ENCODE assay signal across 17 cellular contexts in genomic region chr6:131251593-131252204, GRCh38.
DNase-seq lines count a peak whose midpoint lies in the region; ATAC-seq and TF ChIP-seq lines count a peak whose summit lies in the region.
"Had no signal": no experiment of that assay in that cellular context is flagged by ENCODE, and none has a peak within 500 bp of the region (broad histone marks: within the 10 kb centered on the region; RNA-seq: fewer than 3 reads in every experiment).

No MANE protein-coding gene starts in this region.

- no peak overlapping the region for H3K23ac ChIP-seq in H9 (ENCODE audit: insufficient read length, low read depth, low read length)

- H3K4me1 ChIP-seq in BLaER1: peaks cover 50% of the 10 kb centered on the region
- peaks cover 1% of the 10 kb centered on the region; the same call in 1 of the 2 replicates for H3K4me1 ChIP-seq in H9 (ENCODE audit: insufficient read depth, low read length)
- peaks cover 14% of the 10 kb centered on the region for H3K4me1 ChIP-seq in neural progenitor cell

- H3K4ac ChIP-seq in H9 (ENCODE audit: low read depth, low read length): no peak overlapping the region

- no peaks in the 10 kb centered on the region for H3K79me1 ChIP-seq in H9 (ENCODE audit: insufficient read depth, low read depth, low read length, poor library complexity, severe bottlenecking)

- no peak overlapping the region for H4K8ac ChIP-seq in H9 (replicated peaks; ENCODE audit: insufficient read length, low read depth, low read length)

- H3K4me3 ChIP-seq in BLaER1 (peak overlapping the region; percentile 60), neural progenitor cell (no peak overlapping the region)

- H2BK5ac ChIP-seq in H9 (ENCODE audit: insufficient read length, low read length): no peak overlapping the region

- no peaks in the 10 kb centered on the region for H3K9me3 ChIP-seq in BLaER1
- H3K9me3 ChIP-seq in H9 (ENCODE audit: control insufficient read depth, low read depth, low read length): no peaks in the 10 kb centered on the region
- H3K9me3 ChIP-seq in neural progenitor cell (ENCODE audit: low read depth): no peaks in the 10 kb centered on the region

- peaks cover 4% of the 10 kb centered on the region for H3K23me2 ChIP-seq in H9 (ENCODE audit: insufficient read length, low read depth, low read length, poor library complexity, severe bottlenecking)

- H3K9ac ChIP-seq in BLaER1 (0 out of 2 replicates have a peak overlapping the region, but pooled peaks have one; percentile 65), H9 (ENCODE audit: extremely low read depth, insufficient read length, low read length) (no peak overlapping the region), neural progenitor cell (no peak overlapping the region)

- no peak overlapping the region for H3K27ac ChIP-seq in BLaER1
- H3K27ac ChIP-seq in H9 (ENCODE audit: insufficient read length, low read depth, low read length): no peak overlapping the region
- no peak overlapping the region for H3K27ac ChIP-seq in neural progenitor cell

- H3K9me3 Mint-ChIP-seq in H9 (no peaks in the 10 kb centered on the region), endothelial cell (ENCODE audit: unreplicated experiment) (no peaks in the 10 kb centered on the region), neural progenitor cell (no peaks in the 10 kb centered on the region)
- H3K9me3 Mint-ChIP-seq: activated CD8-positive, alpha-beta T cell treated with anti-CD3 and anti-CD28 coated beads for 36 hours; activated T-helper 2 cell treated with anti-CD3 and anti-CD28 coated beads, Interferon-gamma antibody, Interleukin-2, Interleukin-4, amounts not matched to agents 10 μg/mL and 5 μg/mL and 100 μg/mL, durations not matched to agents 14 hours and 24 hours and 36 hours; neural crest cell; stimulated activated effector memory CD8-positive, alpha-beta T cell treated with anti-CD3 and anti-CD28 coated beads, Interleukin-12 subunit alpha, Interleukin-12 subunit beta, amount 100 ng/mL, for 72 hours had no signal

- no peak overlapping the region for H2BK12ac ChIP-seq in H9 (ENCODE audit: insufficient read length, low read depth, low read length)

- H4K20me1 ChIP-seq in BLaER1 (no peaks in the 10 kb centered on the region), H9 (ENCODE audit: control insufficient read depth, insufficient read depth, insufficient read length) (no peaks in the 10 kb centered on the region), neural progenitor cell (ENCODE audit: low read depth) (no peaks in the 10 kb centered on the region)

- H3K79me2 ChIP-seq in H9 (ENCODE audit: insufficient read depth, low read length) (peaks cover 9% of the 10 kb centered on the region; the same call in 1 of the 2 replicates), neural progenitor cell (ENCODE audit: low read depth) (no peaks in the 10 kb centered on the region)

- H3K18ac ChIP-seq in H9 (ENCODE audit: insufficient read length, low read depth, low read length): no peak overlapping the region

- H2BK15ac ChIP-seq in H9 (ENCODE audit: low read depth, low read length): no peak overlapping the region

- no peak overlapping the region for H3K56ac ChIP-seq in H9 (ENCODE audit: insufficient read length, low read depth, low read length)

- H2AK5ac ChIP-seq in H9 (ENCODE audit: insufficient read length, low read length): no peak overlapping the region

- H4K91ac ChIP-seq in H9 (ENCODE audit: insufficient read length, low read depth, low read length): no peak overlapping the region

- no peak overlapping the region for H2BK120ac ChIP-seq in H9 (ENCODE audit: low read depth, low read length, poor library complexity, severe bottlenecking)

- H3K4me2 ChIP-seq in BLaER1: peak overlapping the region; percentile 77
- H3K4me2 ChIP-seq in H9 (ENCODE audit: insufficient read depth, insufficient read length, low read length): peak overlapping the region; percentile 87
- H3K4me2 ChIP-seq in neural progenitor cell: no peak overlapping the region

- H3F3A ChIP-seq in neural progenitor cell (ENCODE audit: low read depth): no peaks in the 10 kb centered on the region

- no CpG with 5 or more reads among the region's 3 CpGs for WGBS in H9 (ENCODE audit: extremely low coverage, insufficient read length, low lambda C conversion rate)

- no peak overlapping the region for H3T11ph ChIP-seq in H9 (ENCODE audit: low read length)

- H3K27me3 ChIP-seq in BLaER1 (no peaks in the 10 kb centered on the region), H9 (ENCODE audit: insufficient read depth, low read length) (no peaks in the 10 kb centered on the region), neural progenitor cell (no peaks in the 10 kb centered on the region)

- H3K4me1 Mint-ChIP-seq in H9 (peaks cover 35 to 36% of the 10 kb centered on the region in 2 experiments), endothelial cell (ENCODE audit: unreplicated experiment) (peaks cover 19% of the 10 kb centered on the region), neural progenitor cell (peaks cover 31% of the 10 kb centered on the region)

- H3K27ac Mint-ChIP-seq in H9 (peak overlapping the region in 2 of 3 experiments; percentile 35 to 61; a peak in 2 of 7 replicates), endothelial cell (ENCODE audit: unreplicated experiment) (no peak overlapping the region), neural progenitor cell (no peak overlapping the region)
- H3K27ac Mint-ChIP-seq: activated CD8-positive, alpha-beta T cell treated with anti-CD3 and anti-CD28 coated beads for 36 hours; activated T-helper 2 cell treated with anti-CD3 and anti-CD28 coated beads, Interferon-gamma antibody, Interleukin-2, Interleukin-4, amounts not matched to agents 10 μg/mL and 5 μg/mL and 100 μg/mL, durations not matched to agents 14 hours and 24 hours and 36 hours; B cell; stimulated activated effector memory CD8-positive, alpha-beta T cell treated with anti-CD3 and anti-CD28 coated beads, Interleukin-12 subunit alpha, Interleukin-12 subunit beta, amount 100 ng/mL, for 72 hours had no signal

- H3K36me3 Mint-ChIP-seq in H9 (ENCODE audit: insufficient read depth in 1 of 3, low read depth in 3 of 3) (no peaks in the 10 kb centered on the region), endothelial cell (ENCODE audit: low read depth, unreplicated experiment) (no peaks in the 10 kb centered on the region), neural progenitor cell (peaks cover 2% of the 10 kb centered on the region)
- H3K36me3 Mint-ChIP-seq: stimulated activated effector memory CD8-positive, alpha-beta T cell treated with anti-CD3 and anti-CD28 coated beads, Interleukin-12 subunit alpha, Interleukin-12 subunit beta, amount 100 ng/mL, for 72 hours had no signal

- DNase-seq in H9 (no peak), endothelial cell (ENCODE audit: low spot score) (no peak), neural progenitor cell (ENCODE audit: low spot score) (no peak), NCI-H146 treated with DMSO at 0.1 percent for 48 hours (lab: John Stamatoyannopoulos, UW; ENCODE audit: unreplicated experiment) (no peak), NCI-H187 treated with DMSO at 0.1 percent for 48 hours (lab: John Stamatoyannopoulos, UW) (no peak)
- DNase-seq in stimulated activated naive CD8-positive, alpha-beta T cell treated with anti-CD3 and anti-CD28 coated beads, Interleukin-15, Interleukin-2, amounts not matched to agents 100 U/mL and 50 U/mL, for 24 hours: no peak
- DNase-seq: activated CD8-positive, alpha-beta T cell treated with anti-CD3 and anti-CD28 coated beads for 36 hours; DMS79; hippocampal formation; NCI-H1694; NCI-H446 had no signal

- H4K5ac ChIP-seq in H9 (ENCODE audit: insufficient read length, low read depth, low read length): no peak overlapping the region

- no peak overlapping the region for H3K14ac ChIP-seq in H9 (ENCODE audit: insufficient read depth, low read length)

- no peak overlapping the region for H2AFZ ChIP-seq in H9 (ENCODE audit: low read length)
- no peak overlapping the region for H2AFZ ChIP-seq in neural progenitor cell (replicated peaks)

- ATAC-seq in stimulated activated naive CD8-positive, alpha-beta T cell treated with anti-CD3 and anti-CD28 coated beads, Interleukin-15, Interleukin-2, amounts not matched to agents 100 U/mL and 50 U/mL, for 24 hours: no peak
- ATAC-seq in HG02852 (IDR thresholded peaks at IDR 0.05; ENCODE audit: unreplicated experiment): no peak
- ATAC-seq: activated CD8-positive, alpha-beta T cell treated with anti-CD3 and anti-CD28 coated beads for 36 hours; stimulated activated effector memory CD8-positive, alpha-beta T cell treated with anti-CD3 and anti-CD28 coated beads, Interleukin-12 subunit alpha, Interleukin-12 subunit beta, amount 100 ng/mL, for 72 hours had no signal

- no peaks in the 10 kb centered on the region for H3K27me3 Mint-ChIP-seq in H9 (ENCODE audit: low read depth)
- H3K27me3 Mint-ChIP-seq in endothelial cell (ENCODE audit: unreplicated experiment): peaks cover 1% of the 10 kb centered on the region
- H3K27me3 Mint-ChIP-seq in neural progenitor cell (ENCODE audit: insufficient read depth, low read depth): no peaks in the 10 kb centered on the region
- H3K27me3 Mint-ChIP-seq: activated CD8-positive, alpha-beta T cell treated with anti-CD3 and anti-CD28 coated beads for 36 hours; B cell had no signal

- no peak for TF ChIP-seq CTCF in H9 (conservative IDR thresholded peaks at IDR 0.05)
- TF ChIP-seq CTCF in endothelial cell (IDR thresholded peaks at IDR 0.05; ENCODE audit: unreplicated experiment): no peak
- TF ChIP-seq CTCF in neural progenitor cell (IDR thresholded peaks at IDR 0.05): no peak

- H3K36me3 ChIP-seq in BLaER1 (no peaks in the 10 kb centered on the region), neural progenitor cell (no peaks in the 10 kb centered on the region)

- H2BK20ac ChIP-seq in H9 (ENCODE audit: low read depth, low read length, poor library complexity, severe bottlenecking): no peak overlapping the region

- peak overlapping the region in 1 of 2 experiments; percentile 85; a peak in 3 of 5 replicates for H3K4me3 Mint-ChIP-seq in H9
- H3K4me3 Mint-ChIP-seq in endothelial cell (ENCODE audit: unreplicated experiment): peak overlapping the region; percentile 47
- H3K4me3 Mint-ChIP-seq in neural progenitor cell: peak overlapping the region; percentile 84
- H3K4me3 Mint-ChIP-seq: activated CD8-positive, alpha-beta T cell treated with anti-CD3 and anti-CD28 coated beads for 36 hours; B cell; stimulated activated effector memory CD8-positive, alpha-beta T cell treated with anti-CD3 and anti-CD28 coated beads, Interleukin-12 subunit alpha, Interleukin-12 subunit beta, amount 100 ng/mL, for 72 hours had no signal

Comparison
In these comparisons a context has a peak if more than half of its experiments do, and no peak if none do; other contexts are left out.
1. H3K27ac Mint-ChIP-seq: peak in H9 (2 of 3); none in endothelial cell (single experiment) and neural progenitor cell (single experiment).